Comparison of ENCODE assay signal across 15 cellular contexts in genomic region chr22:40241200-40241763, GRCh38.
DNase-seq lines count a peak whose midpoint lies in the region; ATAC-seq and TF ChIP-seq lines count a peak whose summit lies in the region.
"Had no signal": no experiment of that assay in that cellular context is flagged by ENCODE, and none has a peak within 500 bp of the region (broad histone marks: within the 10 kb centered on the region; RNA-seq: fewer than 3 reads in every experiment).

No MANE protein-coding gene starts in this region.

- TF ChIP-seq POLR2A in HCT116 (IDR thresholded peaks at IDR 0.05; ENCODE audit: borderline replicate concordance, extremely low read depth, insufficient read depth, insufficient read length), result no peak

- H3K9me2 ChIP-seq in HCT116 (ENCODE audit: insufficient read depth), result no peaks in the 10 kb centered on the region

- BruUV-seq in HCT116 (replicated peaks; lab: Mats Ljungman, UMichigan), result no TSS peak

- intact Hi-C loops in CD4-positive, alpha-beta memory T cell (cut with micrococcal nuclease), result loop anchor here (2.0 to 5.0 kb wide), 3 partner anchors 64 to 184 kb away; partner anchors contain the start of gene TNRC6B
- intact Hi-C loops in HCT116 (cut with micrococcal nuclease), result no loop called here

- H3K4me3 Mint-ChIP-seq in CD4-positive, alpha-beta memory T cell, result peak overlapping the region; percentile 39 to 77 (median 58)
- no peak overlapping the region for H3K4me3 Mint-ChIP-seq in activated naive CD4-positive, alpha-beta T cell treated with anti-CD3 and anti-CD28 coated beads, Interleukin-2, amount 10 ng/mL, durations not matched to agents 7 days and 5 days
- no peak overlapping the region for H3K4me3 Mint-ChIP-seq in naive B cell
- H3K4me3 Mint-ChIP-seq: neural crest cell had no signal

- no peaks in the 10 kb centered on the region for H3K27me3 ChIP-seq in CD4-positive, alpha-beta memory T cell (ENCODE audit: insufficient read depth, low read length)
- H3K27me3 ChIP-seq in HCT116 (ENCODE audit: insufficient read depth, low read length), result no peaks in the 10 kb centered on the region
- H3K27me3 ChIP-seq in WERI-Rb-1 (ENCODE audit: insufficient read depth, low read depth, severe bottlenecking), result no peaks in the 10 kb centered on the region
- H3K27me3 ChIP-seq: heart left ventricle had no signal

- H3K9me3 ChIP-seq in CD4-positive, alpha-beta memory T cell (ENCODE audit: control insufficient read depth in 1 of 2, low read length in 2 of 2), result no peaks in the 10 kb centered on the region
- H3K9me3 ChIP-seq in HCT116 (ENCODE audit: control insufficient read depth in 1 of 2, insufficient read depth in 1 of 2, low read depth in 1 of 2, low read length in 2 of 2), result no peaks in the 10 kb centered on the region
- no peaks in the 10 kb centered on the region for H3K9me3 ChIP-seq in WERI-Rb-1 (ENCODE audit: severe bottlenecking)
- H3K9me3 ChIP-seq: heart left ventricle had no signal

- CTCF ChIA-PET in CD4-positive, alpha-beta memory T cell (lab: Charles Lee; ENCODE audit: partially characterized antibody), result interaction anchor here (1.5 to 3.7 kb wide), 3 partner anchors 26 to 187 kb away, joined by 3 to 23 read pairs (median 4); partner anchors contain the start of gene ADSL
- CTCF ChIA-PET in HCT116 (lab: Charles Lee), result no interaction called here
- CTCF ChIA-PET in activated naive CD4-positive, alpha-beta T cell treated with anti-CD3 and anti-CD28 coated beads, Interleukin-2, amount 10 ng/mL, durations not matched to agents 7 days and 5 days (lab: Charles Lee), result interaction anchor here (1.0 to 1.6 kb wide), 3 partner anchors 106 to 202 kb away, joined by 3 to 4 read pairs (median 3); no protein-coding TSS in a partner anchor

- H3K4me1 ChIP-seq in CD4-positive, alpha-beta memory T cell (ENCODE audit: insufficient read depth, low read length), result peaks cover 95% of the 10 kb centered on the region
- peaks cover 40 to 43% of the 10 kb centered on the region in 2 experiments for H3K4me1 ChIP-seq in HCT116 (ENCODE audit: control insufficient read depth in 1 of 2, insufficient read depth in 2 of 2, low read length in 2 of 2)

- peak overlapping the region; percentile 47 for H3K27ac ChIP-seq in CD4-positive, alpha-beta memory T cell (ENCODE audit: low read depth, low read length)
- H3K27ac ChIP-seq in HCT116 (ENCODE audit: low read depth, low read length) (no peak overlapping the region), WERI-Rb-1 (no peak overlapping the region)

- H3K36me3 Mint-ChIP-seq in CD4-positive, alpha-beta memory T cell, result peaks cover 16 to 21% of the 10 kb centered on the region in 2 donors
- H3K36me3 Mint-ChIP-seq in activated naive CD4-positive, alpha-beta T cell treated with anti-CD3 and anti-CD28 coated beads, Interleukin-2, amount 10 ng/mL, durations not matched to agents 7 days and 5 days, result peaks cover 41% of the 10 kb centered on the region
- peaks cover 0 to 5% of the 10 kb centered on the region in 2 donors for H3K36me3 Mint-ChIP-seq in naive B cell

- ATAC-seq in HCT116 (no peak), naive B cell (ENCODE audit: low read depth in 2 of 2) (no peak)
- ATAC-seq: heart left ventricle, left cardiac atrium had no signal

- H3K27me3 Mint-ChIP-seq in CD4-positive, alpha-beta memory T cell, result no peaks in the 10 kb centered on the region
- H3K27me3 Mint-ChIP-seq in activated naive CD4-positive, alpha-beta T cell treated with anti-CD3 and anti-CD28 coated beads, Interleukin-2, amount 10 ng/mL, durations not matched to agents 7 days and 5 days, result no peaks in the 10 kb centered on the region
- H3K27me3 Mint-ChIP-seq in naive B cell, result no peaks in the 10 kb centered on the region

- H4K20me1 ChIP-seq in HCT116 (ENCODE audit: insufficient read depth), result no peaks in the 10 kb centered on the region

- no peak overlapping the region for H3K4me3 ChIP-seq in CD4-positive, alpha-beta memory T cell (ENCODE audit: low read length in 2 of 2)
- H3K4me3 ChIP-seq in HCT116 (replicated peaks in 1 of 2; ENCODE audit: low read depth in 1 of 2, low read length in 2 of 2), result no peak overlapping the region
- H3K4me3 ChIP-seq in WERI-Rb-1 (ENCODE audit: low read depth, low read length), result no peak overlapping the region
- H3K4me3 ChIP-seq: heart left ventricle, skin epidermis had no signal

- no peaks in the 10 kb centered on the region for H3K36me3 ChIP-seq in CD4-positive, alpha-beta memory T cell (ENCODE audit: insufficient read depth, low read length)
- H3K36me3 ChIP-seq in HCT116 (ENCODE audit: control insufficient read depth in 1 of 2, insufficient read depth in 2 of 2, low read length in 2 of 2) (no peaks in the 10 kb centered on the region), WERI-Rb-1 (peaks cover 2% of the 10 kb centered on the region; the same call in 1 of the 2 replicates)

- RAD21 ChIA-PET in HCT116 (lab: Charles Lee; ENCODE audit: low non-redundant PET in 1 of 2, low total read pairs in 2 of 2, uncharacterized antibody in 2 of 2, unreplicated experiment in 2 of 2), result no interaction called here

- H2AFZ ChIP-seq in HCT116 (ENCODE audit: low read depth, low read length, poor library complexity, severe bottlenecking), result no peak overlapping the region

- no peak for TF ChIP-seq CTCF in HCT116 (IDR thresholded peaks at IDR 0.05 in 2 of 3, conservative IDR thresholded peaks at IDR 0.05 in 1 of 3; ENCODE audit: borderline replicate concordance in 1 of 3, insufficient read depth in 1 of 3, low read depth in 2 of 3, low read length in 2 of 3)
- no peak for TF ChIP-seq CTCF in WERI-Rb-1 (IDR thresholded peaks at IDR 0.05; ENCODE audit: low read depth, low read length)

- H3K9ac ChIP-seq in HCT116 (ENCODE audit: low read length), result no peak overlapping the region

- peak overlapping the region; percentile 72 to 94 (median 90) for H3K27ac Mint-ChIP-seq in CD4-positive, alpha-beta memory T cell
- peak overlapping the region; percentile 85 for H3K27ac Mint-ChIP-seq in activated naive CD4-positive, alpha-beta T cell treated with anti-CD3 and anti-CD28 coated beads, Interleukin-2, amount 10 ng/mL, durations not matched to agents 7 days and 5 days
- H3K27ac Mint-ChIP-seq in naive B cell, result peak overlapping the region; percentile 1 to 83 (median 65)

- peaks cover 23% of the 10 kb centered on the region for H3K79me2 ChIP-seq in HCT116 (ENCODE audit: insufficient read depth, low read length)

- TF ChIP-seq RAD21 in HCT116 (IDR thresholded peaks at IDR 0.05; ENCODE audit: low read depth), result no peak

- H3K4me1 Mint-ChIP-seq in CD4-positive, alpha-beta memory T cell, result peaks cover 68 to 96% (median 77%) of the 10 kb centered on the region in 4 donors
- H3K4me1 Mint-ChIP-seq in activated naive CD4-positive, alpha-beta T cell treated with anti-CD3 and anti-CD28 coated beads, Interleukin-2, amount 10 ng/mL, durations not matched to agents 7 days and 5 days, result peaks cover 88% of the 10 kb centered on the region
- peaks cover 60 to 76% (median 74%) of the 10 kb centered on the region in 3 donors for H3K4me1 Mint-ChIP-seq in naive B cell

- H3K9me3 Mint-ChIP-seq in CD4-positive, alpha-beta memory T cell, result peaks cover 0 to 2% (median 0%) of the 10 kb centered on the region in 8 donors
- H3K9me3 Mint-ChIP-seq in activated naive CD4-positive, alpha-beta T cell treated with anti-CD3 and anti-CD28 coated beads, Interleukin-2, amount 10 ng/mL, durations not matched to agents 7 days and 5 days, result no peaks in the 10 kb centered on the region
- no peaks in the 10 kb centered on the region for H3K9me3 Mint-ChIP-seq in naive B cell
- H3K9me3 Mint-ChIP-seq: neural crest cell had no signal

- peak; percentile 64 to 76 (median 70) for DNase-seq in CD4-positive, alpha-beta memory T cell
- DNase-seq in HCT116 (ENCODE audit: low read depth, low spot score) (no peak), naive B cell (no peak), HPDE6-E6E7 (ENCODE audit: extremely low spot score) (no peak), SK-N-DZ (ENCODE audit: low spot score) (no peak), NCI-H146 (lab: John Stamatoyannopoulos, UW) (no peak), WERI-Rb-1 (no peak)
- no peak for DNase-seq in activated naive CD4-positive, alpha-beta T cell treated with anti-CD3 and anti-CD28 coated beads, Interleukin-2, amount 10 ng/mL, durations not matched to agents 7 days and 5 days
- DNase-seq: heart left ventricle, left cardiac atrium, NCI-H1105 treated with DMSO at 0.1 percent for 48 hours, NCI-H446 treated with DMSO at 0.1 percent for 48 hours, trophoblast cell had no signal

- POLR2A ChIA-PET in CD4-positive, alpha-beta memory T cell (lab: Charles Lee; ENCODE audit: partially characterized antibody), result interaction anchor here (0.5 to 2.3 kb wide), 16 partner anchors 8 to 197 kb away, joined by 3 to 15 read pairs (median 4); partner anchors contain the start of gene TNRC6B
- POLR2A ChIA-PET in HCT116 (lab: Charles Lee), result no interaction called here

- H3K4me2 ChIP-seq in HCT116 (ENCODE audit: low read length), result peak overlapping the region; percentile 30

TF ChIP-seq in HCT116, 20 proteins besides CTCF, POLR2A, EP300 and RAD21:
- no peak for TF ChIP-seq ZNF274 (IDR thresholded peaks at IDR 0.05; ENCODE audit: low read depth, low read length)
- TF ChIP-seq TCF7L2 (IDR thresholded peaks at IDR 0.05; ENCODE audit: borderline replicate concordance, extremely low read depth, insufficient read depth, insufficient read length), result no peak
- no peak for TF ChIP-seq EZH2phosphoT487 (IDR thresholded peaks at IDR 0.05; ENCODE audit: borderline replicate concordance)
- no peak for TF ChIP-seq CBX3 (IDR thresholded peaks at IDR 0.05; ENCODE audit: low read depth)
- TF ChIP-seq POLR2AphosphoS5 (IDR thresholded peaks at IDR 0.05; ENCODE audit: low read depth, low read length), result no peak
- no peak for TF ChIP-seq ZFX (IDR thresholded peaks at IDR 0.05)
- no peak for TF ChIP-seq ZBTB33 (IDR thresholded peaks at IDR 0.05; ENCODE audit: extremely low read depth, insufficient replicate concordance, low read length)

Comparison
In these comparisons a context has a peak if more than half of its experiments do, and no peak if none do; other contexts are left out.
1. DNase-seq: peak in CD4-positive, alpha-beta memory T cell (5 of 5); none in HCT116 (single experiment), activated naive CD4-positive, alpha-beta T cell treated with anti-CD3 and anti-CD28 coated beads, Interleukin-2, amount 10 ng/mL, durations not matched to agents 7 days and 5 days (single experiment), naive B cell (single experiment), HPDE6-E6E7 (single experiment), SK-N-DZ (single experiment), NCI-H146 (single experiment) and WERI-Rb-1 (single experiment).
2. H3K4me3 Mint-ChIP-seq: peak in CD4-positive, alpha-beta memory T cell (8 of 8); none in activated naive CD4-positive, alpha-beta T cell treated with anti-CD3 and anti-CD28 coated beads, Interleukin-2, amount 10 ng/mL, durations not matched to agents 7 days and 5 days (single experiment) and naive B cell (0 of 8).
3. Peak in every context shown above with its lines, with median percentiles within 50 percentile points of each other: H3K27ac Mint-ChIP-seq.